8 cellular contexts compared by ENCODE assay signal in genomic region chr1:109214695-109215623, GRCh38. TPM values are rescaled to one million over a fixed set of nuclear protein-coding genes. Genes with fewer than 3 reads are reported as not detected.
DNase-seq lines count a peak whose midpoint lies in the region; ATAC-seq, FAIRE-seq and TF ChIP-seq lines count a peak whose summit lies in the region.

No MANE protein-coding gene starts in this region.

- H3K27me3 ChIP-seq in OCI-LY1 (ENCODE audit: insufficient read depth, low read length) (no peaks in the 10 kb centered on the region), ovary (no peaks in the 10 kb centered on the region)

- WGBS in ovary, 3 donors = 8% methylated on average over 13 of the region's 13 CpGs

- FAIRE-seq in HTR-8/SVneo (lab: Jason Lieb, UNC) = no peak

- no peaks in the 10 kb centered on the region for H3F3A ChIP-seq in OCI-LY1 (ENCODE audit: insufficient read depth, low read length)

- ATAC-seq in GM18505 (IDR thresholded peaks at IDR 0.05; ENCODE audit: unreplicated experiment) (no peak), GM21619 (IDR thresholded peaks at IDR 0.05; ENCODE audit: unreplicated experiment) (no peak)

- no peaks in the 10 kb centered on the region for H3K27me3 Mint-ChIP-seq in activated naive CD4-positive, alpha-beta T cell treated with anti-CD3 and anti-CD28 coated beads for 36 hours (ENCODE audit: low read depth)

- H2AFZ ChIP-seq in OCI-LY1 (ENCODE audit: low read length) = no peak overlapping the region

- peaks cover 33% of the 10 kb centered on the region for H3K36me3 ChIP-seq in OCI-LY1 (ENCODE audit: insufficient read depth, low read length)
- H3K36me3 ChIP-seq in ovary = no peaks in the 10 kb centered on the region

- DNase-seq in DMS 273 treated with DMSO at 0.1 percent for 48 hours (lab: John Stamatoyannopoulos, UW) (peak; percentile 80), HTR-8/SVneo (ENCODE audit: insufficient read length, low spot score) (peak; percentile 53), globus pallidus (ENCODE audit: low spot score) (peak; percentile 39), ovary (peak in 2 of 5 donors; percentile 17 to 52)
- peak; percentile 85 for DNase-seq in activated naive CD4-positive, alpha-beta T cell treated with anti-CD3 and anti-CD28 coated beads for 36 hours

- H3K27ac ChIP-seq in OCI-LY1 (ENCODE audit: low read depth, low read length, poor library complexity, severe bottlenecking) (peak overlapping the region; percentile 51), ovary (peak overlapping the region in 1 of 2 donors; percentile 87)

- H3K4me3 ChIP-seq in OCI-LY1 (ENCODE audit: low read depth, low read length, poor library complexity, severe bottlenecking) = peak overlapping the region; percentile 90
- peak overlapping the region; percentile 81 for H3K4me3 ChIP-seq in ovary

- peak overlapping the region; percentile 88 for H3K9ac ChIP-seq in OCI-LY1 (ENCODE audit: low read length)

- peaks cover 27% of the 10 kb centered on the region for H3K4me1 Mint-ChIP-seq in activated naive CD4-positive, alpha-beta T cell treated with anti-CD3 and anti-CD28 coated beads for 36 hours (ENCODE audit: low read depth)

- peak overlapping the region; percentile 100 for H3K4me3 Mint-ChIP-seq in activated naive CD4-positive, alpha-beta T cell treated with anti-CD3 and anti-CD28 coated beads for 36 hours

- no peaks in the 10 kb centered on the region for H3K9me2 ChIP-seq in OCI-LY1 (ENCODE audit: low read depth, low read length)

- intact Hi-C loops in activated naive CD4-positive, alpha-beta T cell treated with anti-CD3 and anti-CD28 coated beads for 36 hours (cut with micrococcal nuclease) = loop anchor here (1.0 to 5.0 kb wide), 11 partner anchors 10 to 523 kb away; partner anchors contain the start of genes CELSR2, PRPF38B, PSMA5 and STXBP3
- intact Hi-C loops in ovary (cut with DNase I) = loop anchor here in 1 of 4 donors (10.0 kb wide), 1 partner anchor 70 kb away; the partner anchor contains the start of gene PSRC1

- H3K9me3 Mint-ChIP-seq in activated naive CD4-positive, alpha-beta T cell treated with anti-CD3 and anti-CD28 coated beads for 36 hours = peaks cover 2% of the 10 kb centered on the region

- H4K20me1 ChIP-seq in OCI-LY1 (ENCODE audit: insufficient read depth, low read length) = no peaks in the 10 kb centered on the region

- H3K9me3 ChIP-seq in OCI-LY1 (ENCODE audit: low read length) (no peaks in the 10 kb centered on the region), ovary (no peaks in the 10 kb centered on the region)

- H3K4me2 ChIP-seq in OCI-LY1 (ENCODE audit: low read length) = peak overlapping the region; percentile 82

- peaks cover 50% of the 10 kb centered on the region for H3K79me2 ChIP-seq in OCI-LY1 (ENCODE audit: insufficient read depth, low read length)

- TF ChIP-seq EP300 in ovary (IDR thresholded peaks at IDR 0.05) = no peak

- H3K36me3 Mint-ChIP-seq in activated naive CD4-positive, alpha-beta T cell treated with anti-CD3 and anti-CD28 coated beads for 36 hours (ENCODE audit: low read depth) = peaks cover 49% of the 10 kb centered on the region

- CTCF ChIA-PET in activated naive CD4-positive, alpha-beta T cell treated with anti-CD3 and anti-CD28 coated beads for 36 hours (lab: Charles Lee) = interaction anchor here (0.7 to 1.8 kb wide), 6 partner anchors 14 to 770 kb away, joined by 3 to 5 read pairs (median 4); partner anchors contain the start of gene AHCYL1

- no peak for TF ChIP-seq POLR2A in ovary (IDR thresholded peaks at IDR 0.05)
- no peak for TF ChIP-seq POLR2A in GM18505 (IDR thresholded peaks at IDR 0.05; ENCODE audit: borderline replicate concordance, extremely low read depth, insufficient read depth, insufficient read length)

- no peak for TF ChIP-seq CTCF in OCI-LY1 (IDR thresholded peaks at IDR 0.05; ENCODE audit: low read length)
- TF ChIP-seq CTCF in ovary (IDR thresholded peaks at IDR 0.05) = no peak

- H3K4me1 ChIP-seq in OCI-LY1 (ENCODE audit: insufficient read depth, low read length, severe bottlenecking) = peaks cover 31% of the 10 kb centered on the region
- peaks cover 4% of the 10 kb centered on the region for H3K4me1 ChIP-seq in ovary (ENCODE audit: insufficient read depth)

- peak overlapping the region; percentile 100 for H3K27ac Mint-ChIP-seq in activated naive CD4-positive, alpha-beta T cell treated with anti-CD3 and anti-CD28 coated beads for 36 hours

RNA-seq across cellular contexts. Expression of gene SARS1, which starts 1.2 kb away (rescaled TPM):
- 100 to 1,000 TPM; 363 TPM for total RNA-seq in activated naive CD4-positive, alpha-beta T cell treated with anti-CD3 and anti-CD28 coated beads for 36 hours
- 100 to 1,000 TPM in 6 of 7 donors, 10 to 100 TPM in 1; 83.7 to 317 (median 119) TPM for total RNA-seq in ovary
- polyA plus RNA-seq in ovary = 100 to 1,000 TPM in 1 of 2 donors, 10 to 100 TPM in 1; 97.5 to 206 TPM

RNA-seq across cellular contexts. Expression of gene CELSR2, which starts 34.4 kb away (rescaled TPM):
- total RNA-seq in activated naive CD4-positive, alpha-beta T cell treated with anti-CD3 and anti-CD28 coated beads for 36 hours = 1 to 10 TPM; 1.1 to 1.2 TPM
- total RNA-seq in ovary = 10 to 100 TPM in 2 of 7 donors, 1 to 10 TPM in 5; 2.2 to 17.1 (median 6.6) TPM
- 1 to 10 TPM in 1 of 2 donors, under 1 TPM in 1; 0.90 to 1.3 TPM for polyA plus RNA-seq in ovary
